Comparison of ENCODE assay signal across 29 cellular contexts in genomic region chr2:108316881-108317258, GRCh38. TPM values are rescaled to one million over a fixed set of nuclear protein-coding genes. Genes with fewer than 3 reads are reported as not detected.
DNase-seq lines count a peak whose midpoint lies in the region; TF ChIP-seq lines count a peak whose summit lies in the region.
"Had no signal": no experiment of that assay in that cellular context is flagged by ENCODE, and none has a peak within 500 bp of the region (broad histone marks: within the 10 kb centered on the region; RNA-seq: fewer than 3 reads in every experiment).

No MANE protein-coding gene starts in this region.

- no peaks in the 10 kb centered on the region for H3K79me1 ChIP-seq in H9 (ENCODE audit: insufficient read depth, low read depth, low read length, poor library complexity, severe bottlenecking)

- H3K23ac ChIP-seq in H9 (ENCODE audit: insufficient read length, low read depth, low read length): no peak overlapping the region

- peak overlapping the region in 1 of 2 experiments; percentile 6; a peak in 2 of 5 replicates for H3K4me3 Mint-ChIP-seq in H9
- no peak overlapping the region for H3K4me3 Mint-ChIP-seq in brain
- no peak overlapping the region for H3K4me3 Mint-ChIP-seq in progenitor cell of endocrine pancreas (ENCODE audit: low read depth)
- H3K4me3 Mint-ChIP-seq: activated CD4-positive, alpha-beta memory T cell treated with anti-CD3 and anti-CD28 coated beads for 36 hours; activated naive CD4-positive, alpha-beta T cell treated with anti-CD3 and anti-CD28 coated beads, Interleukin-2, amount 10 ng/mL, durations not matched to agents 7 days and 5 days; CD8-positive, alpha-beta memory T cell; memory B cell; stimulated activated naive CD8-positive, alpha-beta T cell treated with anti-CD3 and anti-CD28 coated beads, Interleukin-15, amount 100 ng/mL, for 72 hours had no signal

- H3K4me3 ChIP-seq in iPS-15b (ENCODE audit: low read depth, low read length): peak overlapping the region; percentile 34
- H3K4me3 ChIP-seq: A549, coronary artery, thyroid gland had no signal

- no peaks in the 10 kb centered on the region; the same call in 1 of the 2 replicates for H3K27me3 Mint-ChIP-seq in H9 (ENCODE audit: low read depth)
- H3K27me3 Mint-ChIP-seq in brain: no peaks in the 10 kb centered on the region
- H3K27me3 Mint-ChIP-seq in progenitor cell of endocrine pancreas: no peaks in the 10 kb centered on the region
- H3K27me3 Mint-ChIP-seq: activated CD4-positive, alpha-beta memory T cell treated with anti-CD3 and anti-CD28 coated beads for 36 hours; stimulated activated naive CD8-positive, alpha-beta T cell treated with anti-CD3 and anti-CD28 coated beads, Interleukin-15, amount 100 ng/mL, for 72 hours had no signal

- peak overlapping the region in 1 of 3 experiments; percentile 33; a peak in 1 of 7 replicates for H3K27ac Mint-ChIP-seq in H9
- peak overlapping the region in 4 of 5 experiments; percentile 2 to 55 (median 32) for H3K27ac Mint-ChIP-seq in brain
- peak overlapping the region; percentile 99 for H3K27ac Mint-ChIP-seq in progenitor cell of endocrine pancreas
- H3K27ac Mint-ChIP-seq: activated CD4-positive, alpha-beta memory T cell treated with anti-CD3 and anti-CD28 coated beads for 36 hours; activated naive CD4-positive, alpha-beta T cell treated with anti-CD3 and anti-CD28 coated beads, Interleukin-2, amount 10 ng/mL, durations not matched to agents 7 days and 5 days; CD8-positive, alpha-beta memory T cell; memory B cell had no signal

- H3K4me1 Mint-ChIP-seq in H9: peaks cover 23 to 26% of the 10 kb centered on the region in 2 experiments
- peaks cover 19% of the 10 kb centered on the region for H3K4me1 Mint-ChIP-seq in brain
- H3K4me1 Mint-ChIP-seq in progenitor cell of endocrine pancreas (ENCODE audit: low read depth): peaks cover 54% of the 10 kb centered on the region
- H3K4me1 Mint-ChIP-seq: activated naive CD4-positive, alpha-beta T cell treated with anti-CD3 and anti-CD28 coated beads, Interleukin-2, amount 10 ng/mL, durations not matched to agents 7 days and 5 days; CD8-positive, alpha-beta memory T cell; memory B cell; stimulated activated naive CD8-positive, alpha-beta T cell treated with anti-CD3 and anti-CD28 coated beads, Interleukin-15, amount 100 ng/mL, for 72 hours had no signal

- H3K27me3 ChIP-seq in H9 (ENCODE audit: insufficient read depth, low read length) (no peaks in the 10 kb centered on the region), iPS-15b (ENCODE audit: control insufficient read depth, insufficient read depth, low read length) (no peaks in the 10 kb centered on the region)
- H3K27me3 ChIP-seq: thyroid gland had no signal

- no peak overlapping the region for H3T11ph ChIP-seq in H9 (ENCODE audit: low read length)

- no peak overlapping the region for H2BK15ac ChIP-seq in H9 (ENCODE audit: low read depth, low read length)

- no peak overlapping the region for H4K8ac ChIP-seq in H9 (replicated peaks; ENCODE audit: insufficient read length, low read depth, low read length)

- H3K9me3 ChIP-seq in H9 (ENCODE audit: control insufficient read depth, low read depth, low read length): no peaks in the 10 kb centered on the region
- no peaks in the 10 kb centered on the region for H3K9me3 ChIP-seq in iPS-15b (ENCODE audit: control insufficient read depth, insufficient read depth, low read length)
- H3K9me3 ChIP-seq: A549, thyroid gland had no signal

- H4K20me1 ChIP-seq in H9 (ENCODE audit: control insufficient read depth, insufficient read depth, insufficient read length): no peaks in the 10 kb centered on the region

- no peak overlapping the region for H2BK20ac ChIP-seq in H9 (ENCODE audit: low read depth, low read length, poor library complexity, severe bottlenecking)

- H3K36me3 ChIP-seq in iPS-15b (ENCODE audit: control insufficient read depth, insufficient read depth, low read length): no peaks in the 10 kb centered on the region
- H3K36me3 ChIP-seq: thyroid gland had no signal

- TF ChIP-seq CTCF in H9 (conservative IDR thresholded peaks at IDR 0.05) (no peak), brain (conservative IDR thresholded peaks at IDR 0.05) (no peak), progenitor cell of endocrine pancreas (IDR thresholded peaks at IDR 0.05; ENCODE audit: unreplicated experiment) (no peak)

- no peak overlapping the region for H2BK5ac ChIP-seq in H9 (ENCODE audit: insufficient read length, low read length)

- peak overlapping the region; percentile 75 for H2AFZ ChIP-seq in H9 (ENCODE audit: low read length)

- no peak overlapping the region for H3K9ac ChIP-seq in H9 (ENCODE audit: extremely low read depth, insufficient read length, low read length)
- H3K9ac ChIP-seq in iPS-15b (ENCODE audit: low read depth, low read length): no peak overlapping the region

- no peaks in the 10 kb centered on the region for H3K79me2 ChIP-seq in H9 (ENCODE audit: insufficient read depth, low read length)

- H3K36me3 Mint-ChIP-seq in H9 (ENCODE audit: insufficient read depth in 1 of 3, low read depth in 3 of 3) (peaks cover 0 to 5% (median 3%) of the 10 kb centered on the region in 3 experiments; a peak in 2 of 7 replicates), brain (no peaks in the 10 kb centered on the region), progenitor cell of endocrine pancreas (ENCODE audit: insufficient read depth) (peaks cover 16% of the 10 kb centered on the region)
- H3K36me3 Mint-ChIP-seq: activated CD4-positive, alpha-beta memory T cell treated with anti-CD3 and anti-CD28 coated beads for 36 hours; activated naive CD4-positive, alpha-beta T cell treated with anti-CD3 and anti-CD28 coated beads, Interleukin-2, amount 10 ng/mL, durations not matched to agents 7 days and 5 days; CD8-positive, alpha-beta memory T cell; memory B cell had no signal

- H3K23me2 ChIP-seq in H9 (ENCODE audit: insufficient read length, low read depth, low read length, poor library complexity, severe bottlenecking): peaks cover 7% of the 10 kb centered on the region

- no peak overlapping the region for H2BK12ac ChIP-seq in H9 (ENCODE audit: insufficient read length, low read depth, low read length)

- H3K56ac ChIP-seq in H9 (ENCODE audit: insufficient read length, low read depth, low read length): no peak overlapping the region

- H3K27ac ChIP-seq in H9 (ENCODE audit: insufficient read length, low read depth, low read length): peak overlapping the region; percentile 25
- H3K27ac ChIP-seq: coronary artery, thyroid gland had no signal

- WGBS in H9 (ENCODE audit: extremely low coverage, insufficient read length, low lambda C conversion rate): no CpG with 5 or more reads among the region's 1 CpG

- H3K4me2 ChIP-seq in H9 (ENCODE audit: insufficient read depth, insufficient read length, low read length): peak overlapping the region; percentile 46
- H3K4me2 ChIP-seq: A549 had no signal

- H4K91ac ChIP-seq in H9 (ENCODE audit: insufficient read length, low read depth, low read length): no peak overlapping the region

- no peak overlapping the region for H3K4ac ChIP-seq in H9 (ENCODE audit: low read depth, low read length)

- H4K5ac ChIP-seq in H9 (ENCODE audit: insufficient read length, low read depth, low read length): no peak overlapping the region

- H2BK120ac ChIP-seq in H9 (ENCODE audit: low read depth, low read length, poor library complexity, severe bottlenecking): no peak overlapping the region

- H3K4me1 ChIP-seq in H9 (ENCODE audit: insufficient read depth, low read length): peaks cover 6% of the 10 kb centered on the region; the same call in 1 of the 2 replicates
- peaks cover 13% of the 10 kb centered on the region for H3K4me1 ChIP-seq in iPS-15b (ENCODE audit: control insufficient read depth, insufficient read depth, low read length)
- H3K4me1 ChIP-seq: thyroid gland had no signal

- DNase-seq in H9 (no peak), progenitor cell of endocrine pancreas (ENCODE audit: low spot score, unreplicated experiment) (no peak), glomerular visceral epithelial cell (ENCODE audit: extremely low spot score) (no peak), RPMI8226 (no peak), GF-D8 (lab: John Stamatoyannopoulos, UW) (no peak)
- DNase-seq in activated naive CD4-positive, alpha-beta T cell treated with anti-CD3 and anti-CD28 coated beads, Interleukin-2, amount 50 U/mL, for 16 hours: no peak
- DNase-seq: activated CD4-positive, alpha-beta memory T cell treated with anti-CD3 and anti-CD28 coated beads for 36 hours; activated CD4-positive, CD25-positive, alpha-beta regulatory T cell treated with anti-CD3 and anti-CD28 coated beads, Interleukin-2, amount 50 U/mL, for 72 hours; activated CD8-positive, alpha-beta memory T cell treated with anti-CD3 and anti-CD28 coated beads, Interleukin-2, amount 50 U/mL, for 48 hours; activated naive CD4-positive, alpha-beta T cell treated with anti-CD3 and anti-CD28 coated beads, Interleukin-2, amount 10 ng/mL, durations not matched to agents 7 days and 5 days; CD8-positive, alpha-beta memory T cell; head of caudate nucleus; KBM-7; NCI-H1436 treated with DMSO at 0.1 percent for 48 hours; NCI-H2107; NCI-H774; occipital lobe; stimulated activated naive CD8-positive, alpha-beta T cell treated with anti-CD3 and anti-CD28 coated beads, Interleukin-15, amount 100 ng/mL, for 72 hours; thyroid gland had no signal

- H3K14ac ChIP-seq in H9 (ENCODE audit: insufficient read depth, low read length): no peak overlapping the region

- H2AK5ac ChIP-seq in H9 (ENCODE audit: insufficient read length, low read length): no peak overlapping the region

- no peak overlapping the region for H3K18ac ChIP-seq in H9 (ENCODE audit: insufficient read length, low read depth, low read length)

- H3K9me3 Mint-ChIP-seq in H9 (peaks cover 0 to 3% of the 10 kb centered on the region in 2 experiments; a peak in 1 of 5 replicates), brain (peaks cover 0 to 3% (median 0%) of the 10 kb centered on the region in 5 experiments), progenitor cell of endocrine pancreas (ENCODE audit: low read depth) (peaks cover 3% of the 10 kb centered on the region)
- H3K9me3 Mint-ChIP-seq: activated CD4-positive, alpha-beta memory T cell treated with anti-CD3 and anti-CD28 coated beads for 36 hours; activated naive CD4-positive, alpha-beta T cell treated with anti-CD3 and anti-CD28 coated beads, Interleukin-2, amount 10 ng/mL, durations not matched to agents 7 days and 5 days; memory B cell had no signal

RNA-seq across cellular contexts. Expression of gene SULT1C2, which starts 28.2 kb away (rescaled TPM):
- total RNA-seq in H9 (2021): 1.6 and 2.2 TPM in 2 replicates
- polyA plus RNA-seq in brain (ENCODE audit: insufficient read depth, low read depth, low replicate concordance): not detected
- 15.4 and 16.3 TPM in 2 replicates for total RNA-seq in progenitor cell of endocrine pancreas
- total RNA-seq: activated CD4-positive, alpha-beta memory T cell treated with anti-CD3 and anti-CD28 coated beads for 36 hours; bronchial epithelial cell; CD8-positive, alpha-beta memory T cell; pulmonary artery endothelial cell; RPMI7951; T-helper 1 cell treated with Interleukin-12 subunit alpha and Interleukin-12 subunit beta and Interleukin-4 antibody, amounts not matched to agents 30 ng/mL and 1 ng/mL, for 36 hours had no signal
- polyA plus RNA-seq: CD8-positive, alpha-beta memory T cell; fibroblast of lung had no signal
